In genomic region chr9:130508218-130508617, GRCh38 we compare ENCODE assay signal across 8 cellular contexts.
"Had no signal": no experiment of that assay in that cellular context is flagged by ENCODE, and none has a peak within 500 bp of the region (broad histone marks: within the 10 kb centered on the region; RNA-seq: fewer than 3 reads in every experiment).

No MANE protein-coding gene starts in this region.

- FAIRE-seq: G401.6, GM12878, GM12891, GM12892, GM18507, GM19239 had no signal

- DNase-seq: GDM1, GF-D8 had no signal

- H3K4me3 ChIP-seq: GM12878 had no signal

- ATAC-seq: GM12878 had no signal
